ENCODE assay signal across 15 cellular contexts in the genomic region with DNA sequence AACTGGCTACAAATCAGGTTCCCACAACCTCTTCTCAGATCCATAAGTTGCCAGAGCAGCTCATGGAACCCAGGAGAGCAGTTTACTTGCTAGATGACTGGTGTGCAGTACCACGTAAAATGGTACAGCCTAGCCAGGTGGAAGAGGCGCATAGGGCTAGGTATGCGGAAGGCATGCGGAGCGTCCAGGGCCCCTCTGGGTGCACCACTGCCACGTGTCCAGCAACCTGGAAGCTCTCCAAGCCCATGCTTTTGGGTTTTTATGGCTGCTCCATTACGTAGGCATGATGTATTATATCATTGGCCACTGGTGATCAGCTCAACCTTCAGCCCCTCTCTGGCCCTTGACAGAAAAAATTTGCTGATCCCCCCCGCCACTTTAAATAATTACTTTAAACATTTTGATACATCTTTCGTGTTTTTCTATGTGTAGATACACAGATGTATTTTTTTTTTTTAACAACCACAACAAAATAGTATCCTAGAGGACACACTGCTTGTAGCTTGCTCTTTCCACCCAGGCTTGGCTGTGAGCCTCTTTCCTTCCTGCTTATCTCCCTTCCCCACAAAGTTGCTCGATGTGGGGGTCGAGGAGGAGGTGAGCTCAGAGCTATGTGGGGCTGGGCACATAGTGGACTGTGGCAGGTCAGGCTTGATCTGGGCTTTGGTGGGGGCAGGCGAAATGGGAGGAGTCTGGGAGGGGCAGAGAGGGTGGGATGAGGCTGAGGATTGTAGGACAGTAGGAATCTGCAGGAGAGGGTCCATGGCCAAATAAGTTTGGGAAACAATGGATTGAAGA. TPM values are rescaled to one million over a fixed set of nuclear protein-coding genes. Genes with fewer than 3 reads are reported as not detected.
DNase-seq lines count a peak whose midpoint lies in the region; ATAC-seq and TF ChIP-seq lines count a peak whose summit lies in the region.
"Had no signal": no experiment of that assay in that cellular context is flagged by ENCODE, and none has a peak within 500 bp of the region (broad histone marks: within the 10 kb centered on the region; RNA-seq: fewer than 3 reads in every experiment).

No MANE protein-coding gene starts in this region.

- no peak for TF ChIP-seq CTCF in suprapubic skin (IDR thresholded peaks at IDR 0.05)

- peaks cover 72% of the 10 kb centered on the region for H3K4me1 Mint-ChIP-seq in activated naive CD8-positive, alpha-beta T cell treated with anti-CD3 and anti-CD28 coated beads, Interleukin-2, amount 10 ng/mL, durations not matched to agents 7 days and 5 days

- H3K27me3 ChIP-seq in BLaER1 (no peaks in the 10 kb centered on the region), mucosa of rectum (ENCODE audit: control insufficient read depth in 2 of 2, insufficient read depth in 2 of 2, low read length in 2 of 2) (no peaks in the 10 kb centered on the region), suprapubic skin (no peaks in the 10 kb centered on the region)

- ATAC-seq in activated naive CD8-positive, alpha-beta T cell treated with anti-CD3 and anti-CD28 coated beads, Interleukin-2, amount 10 ng/mL, durations not matched to agents 7 days and 5 days (ENCODE audit: low read depth) = no peak
- ATAC-seq in GM21737 (IDR thresholded peaks at IDR 0.05; ENCODE audit: unreplicated experiment) (no peak), HG03520 (IDR thresholded peaks at IDR 0.05; ENCODE audit: unreplicated experiment) (no peak)

- peaks cover 100% of the 10 kb centered on the region for H3K4me1 ChIP-seq in BLaER1
- peaks cover 29 to 36% of the 10 kb centered on the region in 2 donors for H3K4me1 ChIP-seq in mucosa of rectum (ENCODE audit: control insufficient read depth in 2 of 2, insufficient read depth in 2 of 2, low read length in 2 of 2)
- H3K4me1 ChIP-seq in suprapubic skin = peaks cover 42% of the 10 kb centered on the region

- peak overlapping the region; percentile 66 for H3K27ac Mint-ChIP-seq in activated naive CD8-positive, alpha-beta T cell treated with anti-CD3 and anti-CD28 coated beads, Interleukin-2, amount 10 ng/mL, durations not matched to agents 7 days and 5 days

- TF ChIP-seq EP300 in Ishikawa (IDR thresholded peaks at IDR 0.05; ENCODE audit: borderline replicate concordance) = no peak
- no peak for TF ChIP-seq EP300 in suprapubic skin (IDR thresholded peaks at IDR 0.05)

- no peaks in the 10 kb centered on the region for H3K27me3 Mint-ChIP-seq in activated naive CD8-positive, alpha-beta T cell treated with anti-CD3 and anti-CD28 coated beads, Interleukin-2, amount 10 ng/mL, durations not matched to agents 7 days and 5 days
- H3K27me3 Mint-ChIP-seq: CD8-positive, alpha-beta memory T cell had no signal

- peaks cover 58% of the 10 kb centered on the region for H3K36me3 ChIP-seq in BLaER1
- peaks cover 18 to 23% of the 10 kb centered on the region in 2 donors for H3K36me3 ChIP-seq in mucosa of rectum (ENCODE audit: control insufficient read depth in 2 of 2, insufficient read depth in 2 of 2, low read length in 2 of 2)
- peaks cover 39% of the 10 kb centered on the region for H3K36me3 ChIP-seq in suprapubic skin

- H3K9me3 ChIP-seq in BLaER1 (no peaks in the 10 kb centered on the region), mucosa of rectum (ENCODE audit: control insufficient read depth in 2 of 2, low read length in 2 of 2) (no peaks in the 10 kb centered on the region), suprapubic skin (no peaks in the 10 kb centered on the region)

- no peak for TF ChIP-seq POLR2A in suprapubic skin (IDR thresholded peaks at IDR 0.05)

- H3K36me3 Mint-ChIP-seq in activated naive CD8-positive, alpha-beta T cell treated with anti-CD3 and anti-CD28 coated beads, Interleukin-2, amount 10 ng/mL, durations not matched to agents 7 days and 5 days = peaks cover 27% of the 10 kb centered on the region

- no peaks in the 10 kb centered on the region for H4K20me1 ChIP-seq in BLaER1

- H3K4me3 ChIP-seq in BLaER1 (peak overlapping the region; percentile 50), mucosa of rectum (ENCODE audit: low read length in 2 of 2) (no peak overlapping the region), suprapubic skin (no peak overlapping the region)

- H3K9me3 Mint-ChIP-seq in activated naive CD8-positive, alpha-beta T cell treated with anti-CD3 and anti-CD28 coated beads, Interleukin-2, amount 10 ng/mL, durations not matched to agents 7 days and 5 days = no peaks in the 10 kb centered on the region
- H3K9me3 Mint-ChIP-seq: CD8-positive, alpha-beta memory T cell had no signal

- WGBS in suprapubic skin = 86% methylated on average over 12 of the region's 12 CpGs

- no peak for DNase-seq in activated naive CD8-positive, alpha-beta T cell treated with anti-CD3 and anti-CD28 coated beads, Interleukin-2, amount 10 ng/mL, durations not matched to agents 7 days and 5 days
- DNase-seq in NCI-H526 (lab: John Stamatoyannopoulos, UW) = no peak
- no peak for DNase-seq in suprapubic skin (ENCODE audit: low spot score in 2 of 2)
- DNase-seq: activated gamma-delta T cell treated with Interleukin-2 at 50 U/mL for 16 hours; CD8-positive, alpha-beta memory T cell; cortex of kidney; foreskin fibroblast; islet precursor cell; NCI-H446 treated with DMSO at 0.1 percent for 48 hours; stimulated activated CD4-positive, alpha-beta T cell treated with anti-CD3 and anti-CD28 coated beads, Interleukin-12 subunit alpha, Interleukin-12 subunit beta, amount 100 ng/mL, for 4 hours had no signal

- POLR2A ChIA-PET in activated naive CD8-positive, alpha-beta T cell treated with anti-CD3 and anti-CD28 coated beads, Interleukin-2, amount 10 ng/mL, durations not matched to agents 7 days and 5 days (lab: Charles Lee) = interaction anchor here (1.1 kb wide), 1 partner anchor 35 kb away, joined by 3 read pairs; no protein-coding TSS in a partner anchor

- H3K9ac ChIP-seq in BLaER1 = peak overlapping the region; percentile 82
- H3K9ac ChIP-seq in mucosa of rectum (ENCODE audit: low read depth in 1 of 2, low read length in 2 of 2) = no peak overlapping the region

- H3K4me2 ChIP-seq in BLaER1 = peak overlapping the region; percentile 90

- peak overlapping the region; percentile 96 for H3K27ac ChIP-seq in BLaER1
- H3K27ac ChIP-seq in mucosa of rectum (ENCODE audit: low read depth in 2 of 2, low read length in 2 of 2) = peak overlapping the region; percentile 67 to 71
- H3K27ac ChIP-seq in suprapubic skin = no peak overlapping the region

- H3K4me3 Mint-ChIP-seq in activated naive CD8-positive, alpha-beta T cell treated with anti-CD3 and anti-CD28 coated beads, Interleukin-2, amount 10 ng/mL, durations not matched to agents 7 days and 5 days = no peak overlapping the region
- H3K4me3 Mint-ChIP-seq: CD8-positive, alpha-beta memory T cell had no signal

- no peak for TF ChIP-seq RAD21 in Ishikawa (IDR thresholded peaks at IDR 0.05; ENCODE audit: low read depth)

TF ChIP-seq in Ishikawa, 13 proteins besides CTCF, POLR2A, EP300 and RAD21:
- TF ChIP-seq CEBPB (IDR thresholded peaks at IDR 0.05) = no peak
- 0 out of 2 replicates have a peak, but pooled peaks have one; percentile 8 for TF ChIP-seq TEAD4 (IDR thresholded peaks at IDR 0.05)
- TF ChIP-seq EGR1 (IDR thresholded peaks at IDR 0.05) = no peak
- no peak for TF ChIP-seq TCF12 (IDR thresholded peaks at IDR 0.05; ENCODE audit: low read depth)
- TF ChIP-seq USF1 (IDR thresholded peaks at IDR 0.05) = peak; percentile 18; the same call in 1 of the 2 replicates

RNA-seq across cellular contexts. Expression of gene TTC7A, which starts 40.0 kb away (rescaled TPM):
- total RNA-seq in activated naive CD8-positive, alpha-beta T cell treated with anti-CD3 and anti-CD28 coated beads, Interleukin-2, amount 10 ng/mL, durations not matched to agents 7 days and 5 days = 10 to 100 TPM; 57.1 to 59.3 TPM
- total RNA-seq in suprapubic skin = 10 to 100 TPM; 44.1 to 65.1 (median 48.3) TPM
